13 cellular contexts compared by ENCODE assay signal in genomic region chr1:178628637-178629548, GRCh38.
A peak's percentile ranks its signal among the peaks of the same experiment; 100 is the strongest.
DNase-seq lines count a peak whose midpoint lies in the region; ATAC-seq, FAIRE-seq and TF ChIP-seq lines count a peak whose summit lies in the region.
"Had no signal": no experiment of that assay in that cellular context is flagged by ENCODE, and none has a peak within 500 bp of the region (broad histone marks: within the 10 kb centered on the region; RNA-seq: fewer than 3 reads in every experiment).

No MANE protein-coding gene starts in this region.

- DNase-seq in AG09319 (ENCODE audit: extremely low read depth, low read depth): peak; percentile 77
- peak; percentile 68 for DNase-seq in LHCN-M2 (ENCODE audit: low read depth)
- no peak for DNase-seq in HepG2 (ENCODE audit: low spot score)
- no peak for DNase-seq in NCI-H2171 (lab: John Stamatoyannopoulos, UW)
- DNase-seq: activated CD4-positive, alpha-beta T cell treated with anti-CD3 and anti-CD28 coated beads for 36 hours; AML-193; cortex of kidney; Karpas-422; NCI-H345 had no signal

- no peak for TF ChIP-seq POLR2A in HepG2 (IDR thresholded peaks at IDR 0.05; ENCODE audit: insufficient read depth in 1 of 2, low read depth in 2 of 2, low read length in 2 of 2)

- no peak overlapping the region for H2AFZ ChIP-seq in HepG2 (ENCODE audit: low read length)

- peaks cover 10% of the 10 kb centered on the region for H3K4me1 ChIP-seq in ectodermal cell (ENCODE audit: control insufficient read depth, insufficient read depth, low read length)
- peaks cover 46% of the 10 kb centered on the region for H3K4me1 ChIP-seq in HepG2 (ENCODE audit: insufficient read depth, low read length)

- no peaks in the 10 kb centered on the region for H3K79me2 ChIP-seq in HepG2 (ENCODE audit: insufficient read depth, low read length)

- CTCF ChIA-PET in HepG2 (lab: Yijun Ruan, JAX; ENCODE audit: low intra/inter-chr PET ratio, low total read pairs): no interaction called here

- no peak for FAIRE-seq in HepG2 (lab: Jason Lieb, UNC)

- no peak for ATAC-seq in HepG2
- no peak for ATAC-seq in GM21526 (IDR thresholded peaks at IDR 0.05; ENCODE audit: low FRiP score, unreplicated experiment)
- no peak for ATAC-seq in HG03460 (IDR thresholded peaks at IDR 0.05; ENCODE audit: unreplicated experiment)
- no peak for ATAC-seq in GM19351 (IDR thresholded peaks at IDR 0.05; ENCODE audit: unreplicated experiment)
- ATAC-seq: activated CD4-positive, alpha-beta T cell treated with anti-CD3 and anti-CD28 coated beads for 36 hours had no signal

- BruUV-seq in HepG2 (replicated peaks; lab: Mats Ljungman, UMichigan): no TSS peak

- 62 to 75% methylated on average over 4 of the region's 4 CpGs for WGBS in ectodermal cell, 2 experiments
- 83% methylated on average over 4 of the region's 4 CpGs for WGBS in HepG2 (ENCODE audit: low lambda C conversion rate)

- intact Hi-C loops in HepG2 (cut with micrococcal nuclease; ENCODE audit: unreplicated experiment): loop anchor here (10.0 kb wide), 2 partner anchors 56 to 84 kb away; no protein-coding TSS in a partner anchor

- in situ Hi-C loops in HepG2 (cut with HindIII; ENCODE audit: extremely low pct_ligation_motif_present, low pct_unique_long_range_greater_than_20kb): no loop called here

- TF ChIP-seq RAD21 in HepG2 (CRISPR knock-in tag; IDR thresholded peaks at IDR 0.05): no peak

- POLR2A ChIA-PET in HepG2 (lab: Yijun Ruan, JAX): no interaction called here

- H3K4me3 ChIP-seq in ectodermal cell (ENCODE audit: insufficient read depth, low read depth, low read length) (no peak overlapping the region), HepG2 (replicated peaks in 1 of 3; ENCODE audit: insufficient read depth in 1 of 3, low read depth in 2 of 3, low read length in 3 of 3) (no peak overlapping the region)

- H3K27me3 ChIP-seq in ectodermal cell (ENCODE audit: control insufficient read depth, insufficient read depth, low read length, poor library complexity, severe bottlenecking): no peaks in the 10 kb centered on the region
- H3K27me3 ChIP-seq in HepG2 (ENCODE audit: control insufficient read depth in 1 of 2, insufficient read depth in 2 of 2, low read length in 2 of 2): no peaks in the 10 kb centered on the region

- H3K36me3 ChIP-seq in ectodermal cell (ENCODE audit: control insufficient read depth, insufficient read depth, low read length): no peaks in the 10 kb centered on the region
- no peaks in the 10 kb centered on the region for H3K36me3 ChIP-seq in HepG2 (replicated peaks in 1 of 2; ENCODE audit: control insufficient read depth in 1 of 2, insufficient read depth in 2 of 2, low read length in 2 of 2)

- TF ChIP-seq EP300 in HepG2 (IDR thresholded peaks at IDR 0.05; ENCODE audit: low read depth in 2 of 2, low read length in 2 of 2) (no peak), HepG2 (CRISPR knock-in tag; IDR thresholded peaks at IDR 0.05; ENCODE audit: borderline replicate concordance) (no peak)

- H4K20me1 ChIP-seq in HepG2 (ENCODE audit: insufficient read depth, low read length): no peaks in the 10 kb centered on the region

- H3K27ac ChIP-seq in ectodermal cell (ENCODE audit: insufficient read depth, low read depth, low read length, poor library complexity, severe bottlenecking) (peak overlapping the region; percentile 52), HepG2 (ENCODE audit: extremely low read length, insufficient read depth, low read length) (no peak overlapping the region)

- no peak overlapping the region for H3K9ac ChIP-seq in HepG2 (ENCODE audit: insufficient read depth, low read depth, low read length)

- H3K4me2 ChIP-seq in HepG2 (ENCODE audit: low read depth, low read length): no peak overlapping the region

- TF ChIP-seq CTCF in AG09319 (IDR thresholded peaks at IDR 0.05; ENCODE audit: low read depth, low read length) (no peak), HepG2 (CRISPR knock-in tag; IDR thresholded peaks at IDR 0.05) (no peak)

- H3K9me3 ChIP-seq in ectodermal cell (ENCODE audit: control insufficient read depth, low read length): no peaks in the 10 kb centered on the region
- H3K9me3 ChIP-seq in HepG2 (ENCODE audit: low read length): no peaks in the 10 kb centered on the region

TF ChIP-seq in HepG2, 621 proteins besides CTCF, POLR2A, EP300 and RAD21:
- TF ChIP-seq ZNF740 (CRISPR knock-in tag; IDR thresholded peaks at IDR 0.05) (no peak), ZNF143 (CRISPR knock-in tag; IDR thresholded peaks at IDR 0.05) (no peak), CREB1 (IDR thresholded peaks at IDR 0.05) (peak; percentile 36; the same call in 1 of the 2 replicates), CREB1 (CRISPR knock-in tag; IDR thresholded peaks at IDR 0.05) (no peak), UBTF (CRISPR knock-in tag; IDR thresholded peaks at IDR 0.05) (no peak), SMYD3 (CRISPR knock-in tag; IDR thresholded peaks at IDR 0.05) (no peak), ATF7 (IDR thresholded peaks at IDR 0.05) (peak; percentile 57), ATF7 (CRISPR knock-in tag; IDR thresholded peaks at IDR 0.05) (no peak), MED8 (CRISPR knock-in tag; IDR thresholded peaks at IDR 0.05; ENCODE audit: insufficient replicate concordance) (no peak), CENPBD1 (CRISPR knock-in tag; IDR thresholded peaks at IDR 0.05; ENCODE audit: borderline replicate concordance, low read depth) (no peak), ZNF784 (CRISPR knock-in tag; IDR thresholded peaks at IDR 0.05; ENCODE audit: borderline replicate concordance) (no peak)
- TF ChIP-seq, protein P1, sequence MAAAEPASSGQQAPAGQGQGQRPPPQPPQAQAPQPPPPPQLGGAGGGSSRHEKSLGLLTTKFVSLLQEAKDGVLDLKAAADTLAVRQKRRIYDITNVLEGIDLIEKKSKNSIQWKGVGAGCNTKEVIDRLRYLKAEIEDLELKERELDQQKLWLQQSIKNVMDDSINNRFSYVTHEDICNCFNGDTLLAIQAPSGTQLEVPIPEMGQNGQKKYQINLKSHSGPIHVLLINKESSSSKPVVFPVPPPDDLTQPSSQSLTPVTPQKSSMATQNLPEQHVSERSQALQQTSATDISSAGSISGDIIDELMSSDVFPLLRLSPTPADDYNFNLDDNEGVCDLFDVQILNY (CRISPR knock-in tag; conservative IDR thresholded peaks at IDR 0.05): no peak

Comparison
In these comparisons a context has a peak if more than half of its experiments do, and no peak if none do; other contexts are left out.
1. DNase-seq: peak in AG09319 (single experiment) and LHCN-M2 (single experiment); none in HepG2 (single experiment) and NCI-H2171 (single experiment).